9 cellular contexts compared by ENCODE assay signal in the genomic region with DNA sequence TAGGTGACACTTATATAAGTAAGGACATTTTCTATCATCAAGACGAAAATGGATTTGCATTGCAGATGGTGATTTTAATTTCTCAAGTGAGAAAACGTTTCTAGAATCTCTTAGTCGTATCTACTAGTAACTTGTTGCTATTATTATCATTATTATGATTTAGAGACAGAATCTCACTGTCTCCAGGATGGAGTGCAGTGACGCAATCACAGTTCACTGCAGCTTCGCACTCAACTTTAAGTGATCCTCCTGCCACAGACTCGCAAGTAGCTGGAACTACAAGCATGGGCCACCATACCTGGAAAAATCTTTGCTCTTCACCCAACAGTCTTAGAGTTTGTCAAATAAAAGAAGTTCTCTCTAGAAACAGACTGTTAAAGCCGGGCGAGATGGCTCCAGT.
"Had no signal": no experiment of that assay in that cellular context is flagged by ENCODE, and none has a peak within 500 bp of the region (broad histone marks: within the 10 kb centered on the region; RNA-seq: fewer than 3 reads in every experiment).

No MANE protein-coding gene starts in this region.

- FAIRE-seq: HTR-8/SVneo, K562 had no signal

- DNase-seq: GM23248, GOT3, H7, HFFc6, KG1 had no signal

- H3K9me3 ChIP-seq: HAP-1 had no signal

- ATAC-seq: HCT116, K562 had no signal

- H3K4me3 ChIP-seq: GM23248, HAP-1, K562 had no signal

- H3K27ac ChIP-seq: GM23248 had no signal

- H3K36me3 ChIP-seq: HAP-1 had no signal

- H2AFZ ChIP-seq: GM23248 had no signal

- H3K9ac ChIP-seq: GM23248 had no signal

- H3K4me1 ChIP-seq: HAP-1 had no signal
